Comparison of ENCODE assay signal across 24 cellular contexts in genomic region chr10:131177431-131178327, GRCh38.
DNase-seq lines count a peak whose midpoint lies in the region; ATAC-seq and TF ChIP-seq lines count a peak whose summit lies in the region.
"Had no signal": no experiment of that assay in that cellular context is flagged by ENCODE, and none has a peak within 500 bp of the region (broad histone marks: within the 10 kb centered on the region; RNA-seq: fewer than 3 reads in every experiment).

No MANE protein-coding gene starts in this region.

- no peaks in the 10 kb centered on the region for H3K79me2 ChIP-seq in H9 (ENCODE audit: insufficient read depth, low read length)

- no CpG with 5 or more reads among the region's 31 CpGs for WGBS in H9 (ENCODE audit: extremely low coverage, insufficient read length, low lambda C conversion rate)
- WGBS in sigmoid colon, 2 donors = 79 to 82% methylated on average over 31 of the region's 31 CpGs

- no peaks in the 10 kb centered on the region for H3K27me3 Mint-ChIP-seq in H9 (ENCODE audit: low read depth)
- H3K27me3 Mint-ChIP-seq: CD4-positive, CD25-positive, alpha-beta regulatory T cell; dendritic cell treated with granulocyte-macrophage colony-stimulating factor and Interleukin-4, amounts not matched to agents 40 ng/mL and 50 ng/mL, for 4 days; T-helper 17 cell had no signal

- H3K9me3 Mint-ChIP-seq in H9 = peaks cover 0 to 2% of the 10 kb centered on the region in 2 experiments; a peak in 1 of 5 replicates
- H3K9me3 Mint-ChIP-seq: dendritic cell treated with granulocyte-macrophage colony-stimulating factor and Interleukin-4, amounts not matched to agents 40 ng/mL and 50 ng/mL, for 4 days had no signal

- H3T11ph ChIP-seq in H9 (ENCODE audit: low read length) = no peak overlapping the region

- no peak overlapping the region; a peak in 1 of 5 replicates for H3K4me3 Mint-ChIP-seq in H9
- H3K4me3 Mint-ChIP-seq: activated naive CD8-positive, alpha-beta T cell; CD4-positive, CD25-positive, alpha-beta regulatory T cell; dendritic cell treated with granulocyte-macrophage colony-stimulating factor and Interleukin-4, amounts not matched to agents 40 ng/mL and 50 ng/mL, for 4 days; T-helper 17 cell had no signal

- peaks cover 3 to 17% of the 10 kb centered on the region in 2 experiments for H3K4me1 Mint-ChIP-seq in H9
- H3K4me1 Mint-ChIP-seq: CD4-positive, CD25-positive, alpha-beta regulatory T cell; T-helper 17 cell had no signal

- H2BK20ac ChIP-seq in H9 (ENCODE audit: low read depth, low read length, poor library complexity, severe bottlenecking) = no peak overlapping the region

- no peak overlapping the region for H2BK12ac ChIP-seq in H9 (ENCODE audit: insufficient read length, low read depth, low read length)

- no peak overlapping the region for H2BK5ac ChIP-seq in H9 (ENCODE audit: insufficient read length, low read length)

- no peak overlapping the region for H2AK5ac ChIP-seq in H9 (ENCODE audit: insufficient read length, low read length)

- H3K36me3 Mint-ChIP-seq in H9 (ENCODE audit: insufficient read depth in 1 of 3, low read depth in 3 of 3) = no peaks in the 10 kb centered on the region
- H3K36me3 Mint-ChIP-seq: activated naive CD8-positive, alpha-beta T cell; CD4-positive, CD25-positive, alpha-beta regulatory T cell had no signal

- no peak overlapping the region; the same call in 1 of the 2 replicates for H3K14ac ChIP-seq in H9 (ENCODE audit: insufficient read depth, low read length)

- H4K91ac ChIP-seq in H9 (ENCODE audit: insufficient read length, low read depth, low read length) = no peak overlapping the region

- H3K4me2 ChIP-seq in H9 (ENCODE audit: insufficient read depth, insufficient read length, low read length) = no peak overlapping the region
- H3K4me2 ChIP-seq: KMS-11 had no signal

- H3K27ac Mint-ChIP-seq in H9 = no peak overlapping the region
- H3K27ac Mint-ChIP-seq: activated naive CD8-positive, alpha-beta T cell; CD4-positive, CD25-positive, alpha-beta regulatory T cell; dendritic cell treated with granulocyte-macrophage colony-stimulating factor and Interleukin-4, amounts not matched to agents 40 ng/mL and 50 ng/mL, for 4 days; T-helper 17 cell had no signal

- TF ChIP-seq CTCF in H9 (conservative IDR thresholded peaks at IDR 0.05) (no peak), sigmoid colon (IDR thresholded peaks at IDR 0.05) (no peak)

- no peak for ATAC-seq in HG03097 (IDR thresholded peaks at IDR 0.05; ENCODE audit: low FRiP score, unreplicated experiment)
- ATAC-seq in HG02884 (IDR thresholded peaks at IDR 0.05; ENCODE audit: unreplicated experiment) = no peak
- ATAC-seq: T-helper 17 cell had no signal

- H4K8ac ChIP-seq in H9 (replicated peaks; ENCODE audit: insufficient read length, low read depth, low read length) = no peak overlapping the region

- no peak overlapping the region for H2BK15ac ChIP-seq in H9 (ENCODE audit: low read depth, low read length)

- no peak overlapping the region for H3K4me3 ChIP-seq in sigmoid colon
- H3K4me3 ChIP-seq: cardiac muscle cell, thoracic aorta had no signal

- H3K23ac ChIP-seq in H9 (ENCODE audit: insufficient read length, low read depth, low read length) = no peak overlapping the region

- no peak overlapping the region for H3K4ac ChIP-seq in H9 (ENCODE audit: low read depth, low read length)

- H2BK120ac ChIP-seq in H9 (ENCODE audit: low read depth, low read length, poor library complexity, severe bottlenecking) = no peak overlapping the region

- H3K18ac ChIP-seq in H9 (ENCODE audit: insufficient read length, low read depth, low read length) = no peak overlapping the region

- H3K36me3 ChIP-seq in sigmoid colon = no peaks in the 10 kb centered on the region
- H3K36me3 ChIP-seq: cardiac muscle cell, thoracic aorta had no signal

- no peak for TF ChIP-seq POLR2A in sigmoid colon (IDR thresholded peaks at IDR 0.05)

- no peak overlapping the region for H3K27ac ChIP-seq in H9 (ENCODE audit: insufficient read length, low read depth, low read length)
- H3K27ac ChIP-seq in sigmoid colon = no peak overlapping the region
- H3K27ac ChIP-seq: cardiac muscle cell, KMS-11, RWPE1, thoracic aorta had no signal

- no peak overlapping the region for H3K9ac ChIP-seq in H9 (ENCODE audit: extremely low read depth, insufficient read length, low read length)
- H3K9ac ChIP-seq: KMS-11 had no signal

- peak; percentile 23 for DNase-seq in H9
- DNase-seq in NCI-H2171 treated with DMSO at 0.1 percent for 48 hours (lab: John Stamatoyannopoulos, UW) = peak; percentile 43
- peak; percentile 46 for DNase-seq in left kidney (ENCODE audit: low read depth, low spot score)
- peak; percentile 57 for DNase-seq in sigmoid colon
- no peak for DNase-seq in activated T-cell treated with anti-CD3 and anti-CD28 coated beads, Interleukin-2, amount 50 U/mL, for 48 hours
- DNase-seq in GF-D8 (lab: John Stamatoyannopoulos, UW) = no peak
- DNase-seq: activated CD4-positive, alpha-beta T cell treated with anti-CD3 and anti-CD28 coated beads for 1 hour; aorta; CD4-positive, CD25-positive, alpha-beta regulatory T cell; mammary epithelial cell; NCI-H1436 treated with DMSO at 0.1 percent for 48 hours; NCI-H748 treated with DMSO at 0.1 percent for 48 hours; retina; stimulated activated CD4-positive, alpha-beta T cell treated with anti-CD3 and anti-CD28 coated beads, Interleukin-4, amount 100 ng/mL, for 24 hours; stimulated activated naive CD4-positive, alpha-beta T cell; T-helper 17 cell had no signal

- no peak overlapping the region for H4K5ac ChIP-seq in H9 (ENCODE audit: insufficient read length, low read depth, low read length)

- H3K27me3 ChIP-seq in H9 (ENCODE audit: insufficient read depth, low read length) = no peaks in the 10 kb centered on the region
- peaks cover 0 to 23% (median 0%) of the 10 kb centered on the region in 3 donors for H3K27me3 ChIP-seq in sigmoid colon
- H3K27me3 ChIP-seq: cardiac muscle cell had no signal

- H3K56ac ChIP-seq in H9 (ENCODE audit: insufficient read length, low read depth, low read length) = no peak overlapping the region

- peaks cover 3% of the 10 kb centered on the region for H4K20me1 ChIP-seq in H9 (ENCODE audit: control insufficient read depth, insufficient read depth, insufficient read length)

- H3K79me1 ChIP-seq in H9 (ENCODE audit: insufficient read depth, low read depth, low read length, poor library complexity, severe bottlenecking) = no peaks in the 10 kb centered on the region

- intact Hi-C loops in sigmoid colon (cut with DNase I) = no loop called here

- no peaks in the 10 kb centered on the region for H3K9me3 ChIP-seq in H9 (ENCODE audit: control insufficient read depth, low read depth, low read length)
- no peaks in the 10 kb centered on the region for H3K9me3 ChIP-seq in sigmoid colon
- H3K9me3 ChIP-seq: thoracic aorta had no signal

- no peaks in the 10 kb centered on the region for H3K23me2 ChIP-seq in H9 (ENCODE audit: insufficient read length, low read depth, low read length, poor library complexity, severe bottlenecking)

- TF ChIP-seq EP300 in sigmoid colon (IDR thresholded peaks at IDR 0.05) = no peak

- H3K4me1 ChIP-seq in H9 (ENCODE audit: insufficient read depth, low read length) (no peaks in the 10 kb centered on the region), sigmoid colon (no peaks in the 10 kb centered on the region)

- no peak overlapping the region for H2AFZ ChIP-seq in H9 (ENCODE audit: low read length)

Comparison
In these comparisons a context has a peak if more than half of its experiments do, and no peak if none do; other contexts are left out.
1. DNase-seq: peak in H9 (single experiment), NCI-H2171 treated with DMSO at 0.1 percent for 48 hours (single experiment), left kidney (single experiment) and sigmoid colon (single experiment); none in activated T-cell treated with anti-CD3 and anti-CD28 coated beads, Interleukin-2, amount 50 U/mL, for 48 hours (0 of 2) and GF-D8 (single experiment).